Comparison of ENCODE assay signal across 8 cellular contexts in the genomic region with DNA sequence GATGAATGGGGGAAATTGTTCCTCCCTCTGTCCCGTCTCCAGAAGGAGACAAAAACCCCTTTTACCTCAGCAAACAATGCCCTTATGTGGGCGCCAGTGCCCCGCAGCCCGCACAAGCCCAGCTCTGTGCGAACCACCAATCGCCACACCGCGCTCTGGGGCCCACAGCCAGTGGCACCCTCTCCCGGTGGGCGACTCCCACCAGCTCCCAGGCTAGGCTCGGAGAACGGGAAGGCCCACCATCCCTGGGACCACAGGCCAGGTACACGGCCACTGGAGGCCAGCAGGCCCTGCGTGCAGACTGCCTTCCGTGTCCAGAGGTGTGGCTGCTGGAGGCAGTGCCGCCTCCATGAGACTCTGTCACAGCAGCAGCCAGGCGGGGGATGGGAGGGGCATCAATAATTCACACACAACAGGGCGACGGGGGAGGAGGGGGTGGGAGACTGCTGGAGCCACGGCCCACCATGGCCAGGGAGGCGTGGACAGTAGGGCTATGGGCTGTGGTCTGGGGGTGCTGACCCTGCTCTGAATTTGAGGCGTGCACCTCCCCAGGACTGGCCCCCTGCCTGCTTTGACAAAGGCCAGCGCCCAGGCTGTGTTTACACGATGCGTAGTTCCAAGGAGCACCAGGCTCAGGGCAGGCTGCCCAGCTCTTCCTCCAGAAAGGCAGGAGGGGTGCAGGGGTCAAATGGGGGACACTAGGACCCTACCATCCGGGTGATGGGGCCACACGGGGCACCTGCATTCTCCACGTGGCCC.
DNase-seq lines count a peak whose midpoint lies in the region; ATAC-seq and TF ChIP-seq lines count a peak whose summit lies in the region.

No MANE protein-coding gene starts in this region.

- peak; percentile 69 for ATAC-seq in body of pancreas
- no peak for ATAC-seq in stimulated activated naive CD8-positive, alpha-beta T cell treated with anti-CD3 and anti-CD28 coated beads, Interleukin-15, amount 100 ng/mL, for 72 hours
- ATAC-seq in HG03460 (IDR thresholded peaks at IDR 0.05; ENCODE audit: unreplicated experiment): no peak

- DNase-seq in COLO829 (ENCODE audit: low spot score) (peak; percentile 93), body of pancreas (peak; percentile 70 to 86 (median 82)), progenitor cell of endocrine pancreas (ENCODE audit: low spot score, unreplicated experiment) (no peak), SKM-1 (lab: John Stamatoyannopoulos, UW; ENCODE audit: unreplicated experiment) (no peak), NCI-H1105 treated with DMSO at 0.1 percent for 48 hours (lab: John Stamatoyannopoulos, UW) (no peak)
- DNase-seq in stimulated activated naive CD8-positive, alpha-beta T cell treated with anti-CD3 and anti-CD28 coated beads, Interleukin-15, amount 100 ng/mL, for 72 hours: no peak

- no peaks in the 10 kb centered on the region for H3K9me3 ChIP-seq in body of pancreas

- peaks cover 69% of the 10 kb centered on the region for H3K4me1 ChIP-seq in body of pancreas

- H3K4me3 Mint-ChIP-seq in progenitor cell of endocrine pancreas (ENCODE audit: low read depth): no peak overlapping the region
- no peak overlapping the region for H3K4me3 Mint-ChIP-seq in stimulated activated naive CD8-positive, alpha-beta T cell treated with anti-CD3 and anti-CD28 coated beads, Interleukin-15, amount 100 ng/mL, for 72 hours

- intact Hi-C loops in body of pancreas (cut with DNase I): loop anchor here (10.0 kb wide), 1 partner anchor 99 kb away; no protein-coding TSS in a partner anchor

- no peaks in the 10 kb centered on the region for H3K36me3 ChIP-seq in body of pancreas (replicated peaks in 1 of 2; ENCODE audit: insufficient read depth in 1 of 2, low read depth in 2 of 2)

- H3K27ac Mint-ChIP-seq in progenitor cell of endocrine pancreas: peak overlapping the region; percentile 13
- H3K27ac Mint-ChIP-seq in stimulated activated naive CD8-positive, alpha-beta T cell treated with anti-CD3 and anti-CD28 coated beads, Interleukin-15, amount 100 ng/mL, for 72 hours: peak overlapping the region in 1 of 2 donors; percentile 19

- H3K4me3 ChIP-seq in body of pancreas: no peak overlapping the region

- peaks cover 19% of the 10 kb centered on the region for H3K4me1 Mint-ChIP-seq in progenitor cell of endocrine pancreas (ENCODE audit: low read depth)
- H3K4me1 Mint-ChIP-seq in stimulated activated naive CD8-positive, alpha-beta T cell treated with anti-CD3 and anti-CD28 coated beads, Interleukin-15, amount 100 ng/mL, for 72 hours: peaks cover 17% of the 10 kb centered on the region

- peaks cover 6% of the 10 kb centered on the region for H3K36me3 Mint-ChIP-seq in progenitor cell of endocrine pancreas (ENCODE audit: insufficient read depth)

- H3K27ac ChIP-seq in body of pancreas: peak overlapping the region; percentile 84 to 94 (median 90)
- peak overlapping the region; percentile 99 for H3K27ac ChIP-seq in layer of hippocampus (ENCODE audit: low read depth, low read length)

- 20 to 40% methylated on average over 17 to 28 of the region's 28 CpGs for WGBS in body of pancreas, 2 donors

- peak in 1 of 3 donors; percentile 27 for TF ChIP-seq POLR2A in body of pancreas (IDR thresholded peaks at IDR 0.05)

- H3K27me3 ChIP-seq in body of pancreas (no peaks in the 10 kb centered on the region), layer of hippocampus (ENCODE audit: control insufficient read depth, insufficient read depth, low read length) (no peaks in the 10 kb centered on the region)

- H3K27me3 Mint-ChIP-seq in progenitor cell of endocrine pancreas: no peaks in the 10 kb centered on the region
- H3K27me3 Mint-ChIP-seq in stimulated activated naive CD8-positive, alpha-beta T cell treated with anti-CD3 and anti-CD28 coated beads, Interleukin-15, amount 100 ng/mL, for 72 hours: no peaks in the 10 kb centered on the region

- no peaks in the 10 kb centered on the region for H3K9me3 Mint-ChIP-seq in progenitor cell of endocrine pancreas (ENCODE audit: low read depth)
- H3K9me3 Mint-ChIP-seq in stimulated activated naive CD8-positive, alpha-beta T cell treated with anti-CD3 and anti-CD28 coated beads, Interleukin-15, amount 100 ng/mL, for 72 hours: no peaks in the 10 kb centered on the region

- TF ChIP-seq CTCF in body of pancreas (IDR thresholded peaks at IDR 0.05) (peak in 1 of 7 experiments; percentile 10), progenitor cell of endocrine pancreas (IDR thresholded peaks at IDR 0.05; ENCODE audit: unreplicated experiment) (no peak)

Comparison
In these comparisons a context has a peak if more than half of its experiments do, and no peak if none do; other contexts are left out.
1. DNase-seq: peak in COLO829 (single experiment) and body of pancreas (4 of 4); none in progenitor cell of endocrine pancreas (single experiment), SKM-1 (single experiment), stimulated activated naive CD8-positive, alpha-beta T cell treated with anti-CD3 and anti-CD28 coated beads, Interleukin-15, amount 100 ng/mL, for 72 hours (0 of 2) and NCI-H1105 treated with DMSO at 0.1 percent for 48 hours (single experiment).